14 cellular contexts compared by ENCODE assay signal in the genomic region with DNA sequence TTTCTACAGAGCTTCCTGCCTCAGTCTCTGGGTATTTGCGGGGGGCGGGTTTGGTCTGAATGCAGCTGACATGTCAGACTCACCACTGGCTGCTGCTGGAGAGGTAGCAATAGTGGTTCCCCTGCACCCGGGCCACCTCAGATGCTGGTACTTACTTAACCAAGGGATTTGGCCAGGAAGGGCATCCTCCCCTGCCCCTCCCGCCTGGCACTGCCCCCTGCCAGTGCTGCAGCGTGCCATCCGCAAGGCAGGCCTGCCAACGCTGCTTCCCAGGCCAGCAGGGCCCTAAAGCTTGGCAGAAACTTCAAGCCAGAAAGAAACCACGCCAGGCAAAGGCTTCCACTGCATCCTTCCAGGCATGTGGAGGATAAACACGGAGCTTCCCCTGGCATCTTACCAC. TPM values are rescaled to one million over a fixed set of nuclear protein-coding genes. Genes with fewer than 3 reads are reported as not detected.
DNase-seq lines count a peak whose midpoint lies in the region; TF ChIP-seq lines count a peak whose summit lies in the region.
"Had no signal": no experiment of that assay in that cellular context is flagged by ENCODE, and none has a peak within 500 bp of the region (broad histone marks: within the 10 kb centered on the region; RNA-seq: fewer than 3 reads in every experiment).

No MANE protein-coding gene starts in this region.

- H3K4me1 ChIP-seq in BLaER1, result peaks cover 18% of the 10 kb centered on the region
- peaks cover 32% of the 10 kb centered on the region for H3K4me1 ChIP-seq in HUES64 (ENCODE audit: insufficient read depth, low read length)
- H3K4me1 ChIP-seq in adrenal gland (replicated peaks in 1 of 2), result no peaks in the 10 kb centered on the region
- H3K4me1 ChIP-seq: Peyer's patch had no signal

- no peak overlapping the region for H3K27ac ChIP-seq in BLaER1
- peak overlapping the region; percentile 76; the same call in 1 of the 2 replicates for H3K27ac ChIP-seq in HUES64 (ENCODE audit: low read depth, low read length)
- peak overlapping the region in 1 of 5 donors; percentile 8 for H3K27ac ChIP-seq in adrenal gland
- H3K27ac ChIP-seq: ovary, Peyer's patch had no signal

- TF ChIP-seq POLR2A in adrenal gland (IDR thresholded peaks at IDR 0.05), result no peak

- H4K20me1 ChIP-seq in BLaER1, result peaks cover 79% of the 10 kb centered on the region

- peak; percentile 52 to 68 for DNase-seq in cerebellar nuclear complex (lab: John Stamatoyannopoulos, UW)
- DNase-seq in midbrain (lab: John Stamatoyannopoulos, UW), result peak; percentile 43
- no peak for DNase-seq in SKM-1 treated with dmso at 0.1 percent for 144 hours (lab: John Stamatoyannopoulos, UW; ENCODE audit: unreplicated experiment)
- no peak for DNase-seq in adrenal gland
- no peak for DNase-seq in effector CD8-positive, alpha-beta T cell (lab: John Stamatoyannopoulos, UW)
- DNase-seq in NCI-H510A treated with DMSO at 0.1 percent for 48 hours (lab: John Stamatoyannopoulos, UW), result no peak
- DNase-seq: activated CD4-positive, alpha-beta memory T cell treated with anti-CD3 and anti-CD28 coated beads, Interleukin-2, amount 10 ng/mL, durations not matched to agents 7 days and 5 days; EL; foreskin fibroblast; ovary; stimulated activated CD4-positive, alpha-beta T cell treated with anti-CD3 and anti-CD28 coated beads, Interleukin-2, amount 100 ng/mL, for 48 hours had no signal

- 0 out of 2 replicates have a peak overlapping the region, but pooled peaks have one; percentile 14 for H3K4me2 ChIP-seq in BLaER1

- WGBS in HUES64, result 79% methylated on average over 9 of the region's 9 CpGs
- 67 to 87% (median 82%) methylated on average over 3 to 9 of the region's 9 CpGs for WGBS in adrenal gland, 4 donors

- no peak overlapping the region for H3K4me3 ChIP-seq in BLaER1
- no peak overlapping the region for H3K4me3 ChIP-seq in HUES64 (ENCODE audit: low read length)
- H3K4me3 ChIP-seq in adrenal gland, result no peak overlapping the region
- H3K4me3 ChIP-seq: ovary, Peyer's patch had no signal

- H3K9me3 ChIP-seq in BLaER1 (no peaks in the 10 kb centered on the region), HUES64 (ENCODE audit: insufficient read depth, low read depth, low read length) (no peaks in the 10 kb centered on the region), adrenal gland (replicated peaks in 1 of 3) (no peaks in the 10 kb centered on the region)
- H3K9me3 ChIP-seq: ovary, Peyer's patch had no signal

- H3K27me3 ChIP-seq in BLaER1, result no peaks in the 10 kb centered on the region
- H3K27me3 ChIP-seq in HUES64 (ENCODE audit: insufficient read depth, low read length), result no peaks in the 10 kb centered on the region
- no peaks in the 10 kb centered on the region for H3K27me3 ChIP-seq in adrenal gland
- H3K27me3 ChIP-seq: ovary, Peyer's patch had no signal

- peak overlapping the region; percentile 29; the same call in 1 of the 2 replicates for H3K9ac ChIP-seq in BLaER1
- no peak overlapping the region for H3K9ac ChIP-seq in HUES64 (ENCODE audit: low read depth, low read length)

- intact Hi-C loops in adrenal gland (cut with DNase I), result no loop called here

- TF ChIP-seq CTCF in adrenal gland (IDR thresholded peaks at IDR 0.05), result no peak

- peaks cover 73% of the 10 kb centered on the region for H3K36me3 ChIP-seq in BLaER1
- peaks cover 23% of the 10 kb centered on the region for H3K36me3 ChIP-seq in HUES64 (ENCODE audit: insufficient read depth, low read length)
- peaks cover 0 to 46% of the 10 kb centered on the region in 2 donors for H3K36me3 ChIP-seq in adrenal gland (replicated peaks in 1 of 2)
- H3K36me3 ChIP-seq: ovary had no signal

RNA-seq across cellular contexts. Expression of gene RAB35, which starts 22.1 kb away (rescaled TPM):
- polyA plus RNA-seq in HUES64 (2013, experiment 1 of 2), result 34.7 TPM
- 29.9 TPM for polyA plus RNA-seq in HUES64 (2013, experiment 2 of 2)
- total RNA-seq in adrenal gland, result 10 to 100 TPM; 18.1 to 49.5 (median 31.8) TPM
- 10 to 100 TPM; 13.5 to 30.6 (median 20.5) TPM for polyA plus RNA-seq in adrenal gland

Comparison
In these comparisons a context has a peak if more than half of its experiments do, and no peak if none do; other contexts are left out.
1. DNase-seq: peak in cerebellar nuclear complex (2 of 2) and midbrain (single experiment); none in SKM-1 treated with dmso at 0.1 percent for 144 hours (single experiment), adrenal gland (0 of 7), effector CD8-positive, alpha-beta T cell (single experiment) and NCI-H510A treated with DMSO at 0.1 percent for 48 hours (single experiment).